ENCODE assay signal across 1 cellular context in genomic region chr6:166007349-166008263, GRCh38.
TF ChIP-seq lines count a peak whose summit lies in the region.

No MANE protein-coding gene starts in this region.

TF ChIP-seq in HepG2, 621 proteins besides CTCF, POLR2A, EP300 and RAD21 (continued from another document):
- TF ChIP-seq ZNF207 (IDR thresholded peaks at IDR 0.05; ENCODE audit: borderline replicate concordance) (no peak), ZBTB1 (CRISPR knock-in tag; IDR thresholded peaks at IDR 0.05; ENCODE audit: borderline replicate concordance) (no peak), MLXIP (CRISPR knock-in tag; IDR thresholded peaks at IDR 0.05; ENCODE audit: borderline replicate concordance) (no peak), ZNF136 (CRISPR knock-in tag; IDR thresholded peaks at IDR 0.05; ENCODE audit: low read depth) (no peak), RORA (CRISPR knock-in tag; IDR thresholded peaks at IDR 0.05) (no peak), SP140L (CRISPR knock-in tag; IDR thresholded peaks at IDR 0.05; ENCODE audit: borderline replicate concordance) (no peak), FOXM1 (CRISPR knock-in tag; IDR thresholded peaks at IDR 0.05) (no peak), AHDC1 (CRISPR knock-in tag; IDR thresholded peaks at IDR 0.05; ENCODE audit: borderline replicate concordance) (no peak)
TF ChIP-seq in HepG2: peak in this region for 0.
